25 cellular contexts compared by ENCODE assay signal in genomic region chr2:134153481-134153880, GRCh38.
DNase-seq lines count a peak whose midpoint lies in the region; ATAC-seq and TF ChIP-seq lines count a peak whose summit lies in the region.
"Had no signal": no experiment of that assay in that cellular context is flagged by ENCODE, and none has a peak within 500 bp of the region (broad histone marks: within the 10 kb centered on the region; RNA-seq: fewer than 3 reads in every experiment).

No MANE protein-coding gene starts in this region.

- H3K36me3 Mint-ChIP-seq in activated B cell treated with CpG ODN at 0.5 μM for 24 hours (ENCODE audit: low read depth), result peaks cover 32% of the 10 kb centered on the region
- peaks cover 5% of the 10 kb centered on the region; the same call in 1 of the 2 replicates for H3K36me3 Mint-ChIP-seq in WTC11

- H2BK15ac ChIP-seq in mesendoderm (replicated peaks; ENCODE audit: low read depth), result no peak overlapping the region

- H3K27ac ChIP-seq in A673 (ENCODE audit: low read depth, low read length, poor library complexity, severe bottlenecking), result no peak overlapping the region
- peak overlapping the region; percentile 73; the same call in 1 of the 2 replicates for H3K27ac ChIP-seq in KMS-11
- H3K27ac ChIP-seq in mesendoderm (ENCODE audit: low read depth, low read length), result no peak overlapping the region
- H3K27ac ChIP-seq in sigmoid colon, result no peak overlapping the region
- H3K27ac ChIP-seq in dorsolateral prefrontal cortex, result peak overlapping the region in 2 of 59 donors; percentile 9 to 30
- no peak overlapping the region for H3K27ac ChIP-seq in osteoblast (ENCODE audit: low read depth, low read length)
- H3K27ac ChIP-seq: gastroesophageal sphincter, thoracic aorta had no signal

- CTCF ChIA-PET in A673 (lab: Charles Lee), result no interaction called here
- CTCF ChIA-PET in activated B cell treated with CpG ODN at 0.5 μM for 24 hours (lab: Charles Lee), result no interaction called here
- CTCF ChIA-PET in WTC11 (lab: Charles Lee), result no interaction called here

- BruUV-seq in A673 (replicated peaks; lab: Mats Ljungman, UMichigan), result no TSS peak

- H2BK120ac ChIP-seq in mesendoderm (ENCODE audit: low read depth, low read length), result no peak overlapping the region

- H3K79me1 ChIP-seq in mesendoderm (ENCODE audit: low read length), result peaks cover 22% of the 10 kb centered on the region

- H3K9me3 ChIP-seq in A673 (ENCODE audit: low read depth, low read length, poor library complexity, severe bottlenecking) (no peaks in the 10 kb centered on the region), sigmoid colon (no peaks in the 10 kb centered on the region), osteoblast (ENCODE audit: low read depth, low read length) (no peaks in the 10 kb centered on the region)
- H3K9me3 ChIP-seq: gastroesophageal sphincter, thoracic aorta had no signal

- H3K18ac ChIP-seq in mesendoderm (ENCODE audit: low read length), result no peak overlapping the region

- H3K9ac ChIP-seq in KMS-11 (no peak overlapping the region), mesendoderm (ENCODE audit: low read length) (no peak overlapping the region)

- intact Hi-C loops in A673 (cut with micrococcal nuclease; ENCODE audit: unreplicated experiment) (no loop called here), activated B cell treated with CpG ODN at 0.5 μM for 24 hours (cut with micrococcal nuclease) (loop anchor here (5.0 kb wide), 2 partner anchors 54 to 201 kb away; no protein-coding TSS in a partner anchor), sigmoid colon (cut with DNase I) (no loop called here), dorsolateral prefrontal cortex (cut with DNase I) (no loop called here)

- H2AK5ac ChIP-seq in mesendoderm (ENCODE audit: low read length), result no peak overlapping the region

- no CpG with 5 or more reads among the region's 7 CpGs for WGBS in mesendoderm (ENCODE audit: extremely low coverage, insufficient coverage, low lambda C conversion rate)
- 45 to 77% methylated on average over 7 of the region's 7 CpGs for WGBS in sigmoid colon, 2 donors

- H3K27ac Mint-ChIP-seq in activated B cell treated with CpG ODN at 0.5 μM for 24 hours, result peak overlapping the region; percentile 53
- no peak overlapping the region; the same call in 1 of the 2 replicates for H3K27ac Mint-ChIP-seq in WTC11
- H3K27ac Mint-ChIP-seq: activated CD8-positive, alpha-beta memory T cell treated with anti-CD3 and anti-CD28 coated beads, Interleukin-2, amount 10 ng/mL, durations not matched to agents 7 days and 5 days; activated naive CD8-positive, alpha-beta T cell treated with anti-CD3 and anti-CD28 coated beads, Interleukin-2, amount 50 U/mL, for 24 hours; CD8-positive, alpha-beta T cell; nephron; stimulated activated naive CD8-positive, alpha-beta T cell treated with anti-CD3 and anti-CD28 coated beads, Interleukin-15, Interleukin-2, amounts not matched to agents 100 ng/mL and 50 ng/mL, for 24 hours had no signal

- TF ChIP-seq POLR2A in sigmoid colon (IDR thresholded peaks at IDR 0.05), result no peak

- POLR2A ChIA-PET in A673 (lab: Charles Lee; ENCODE audit: low non-redundant PET) (no interaction called here), activated B cell treated with CpG ODN at 0.5 μM for 24 hours (lab: Charles Lee) (interaction anchor here (0.7 kb wide), 1 partner anchor 19 kb away, joined by 5 read pairs; no protein-coding TSS in a partner anchor), WTC11 (lab: Charles Lee) (no interaction called here)

- H2AFZ ChIP-seq in KMS-11 (ENCODE audit: low read depth) (no peak overlapping the region), osteoblast (ENCODE audit: low read length) (no peak overlapping the region)

- H4K20me1 ChIP-seq in KMS-11 (ENCODE audit: insufficient read depth), result no peaks in the 10 kb centered on the region
- peaks cover 5% of the 10 kb centered on the region for H4K20me1 ChIP-seq in osteoblast (ENCODE audit: insufficient read depth, low read length)

- no peak for TF ChIP-seq EP300 in sigmoid colon (IDR thresholded peaks at IDR 0.05)

- peak; percentile 12 for DNase-seq in A673 (ENCODE audit: low spot score)
- DNase-seq in activated B cell treated with CpG ODN at 0.5 μM for 24 hours, result no peak
- DNase-seq in mesendoderm, result no peak
- no peak for DNase-seq in sigmoid colon
- no peak for DNase-seq in dorsolateral prefrontal cortex
- no peak for DNase-seq in WTC11 (ENCODE audit: low spot score)
- no peak for DNase-seq in osteoblast (ENCODE audit: insufficient read length, low spot score, missing footprints)
- DNase-seq: activated CD8-positive, alpha-beta memory T cell treated with anti-CD3 and anti-CD28 coated beads, Interleukin-2, amount 10 ng/mL, durations not matched to agents 7 days and 5 days; activated naive CD8-positive, alpha-beta T cell treated with anti-CD3 and anti-CD28 coated beads, Interleukin-2, amount 50 U/mL, for 24 hours; activated T-cell treated with anti-CD3 and anti-CD28 coated beads, Interleukin-2, amount 50 U/mL, for 48 hours; AML-193; caudate nucleus; CD8-positive, alpha-beta T cell; NCI-H1417 treated with DMSO at 0.1 percent for 48 hours; NCI-H2107; NCI-H510A treated with DMSO at 0.1 percent for 48 hours; SHP77 treated with DMSO at 0.1 percent for 48 hours; SW 1271; T1000 had no signal

- H3K4ac ChIP-seq in mesendoderm (ENCODE audit: low read depth, low read length), result no peak overlapping the region

- no peaks in the 10 kb centered on the region for H3K4me1 ChIP-seq in A673 (ENCODE audit: insufficient read depth, low read length, poor library complexity, severe bottlenecking)
- H3K4me1 ChIP-seq in KMS-11 (ENCODE audit: low read depth, poor library complexity, severe bottlenecking), result peaks cover 65% of the 10 kb centered on the region
- H3K4me1 ChIP-seq in mesendoderm (ENCODE audit: control insufficient read depth, low read depth, low read length), result peaks cover 7% of the 10 kb centered on the region
- H3K4me1 ChIP-seq in sigmoid colon, result peaks cover 0 to 3% (median 0%) of the 10 kb centered on the region in 4 donors
- H3K4me1 ChIP-seq in osteoblast (ENCODE audit: insufficient read depth, low read length), result no peaks in the 10 kb centered on the region

- peak overlapping the region; percentile 17 for H3K56ac ChIP-seq in mesendoderm (ENCODE audit: low read length)

- no peaks in the 10 kb centered on the region for H3K27me3 Mint-ChIP-seq in activated B cell treated with CpG ODN at 0.5 μM for 24 hours
- no peaks in the 10 kb centered on the region for H3K27me3 Mint-ChIP-seq in WTC11 (ENCODE audit: low read depth)
- H3K27me3 Mint-ChIP-seq: activated CD8-positive, alpha-beta memory T cell treated with anti-CD3 and anti-CD28 coated beads, Interleukin-2, amount 10 ng/mL, durations not matched to agents 7 days and 5 days; activated naive CD8-positive, alpha-beta T cell treated with anti-CD3 and anti-CD28 coated beads, Interleukin-2, amount 50 U/mL, for 24 hours; stimulated activated naive CD8-positive, alpha-beta T cell treated with anti-CD3 and anti-CD28 coated beads, Interleukin-15, Interleukin-2, amounts not matched to agents 100 ng/mL and 50 ng/mL, for 24 hours had no signal

- ATAC-seq in activated B cell treated with CpG ODN at 0.5 μM for 24 hours (ENCODE audit: low read depth), result no peak
- no peak for ATAC-seq in WTC11
- ATAC-seq: activated CD8-positive, alpha-beta memory T cell treated with anti-CD3 and anti-CD28 coated beads, Interleukin-2, amount 10 ng/mL, durations not matched to agents 7 days and 5 days; activated naive CD8-positive, alpha-beta T cell treated with anti-CD3 and anti-CD28 coated beads, Interleukin-2, amount 50 U/mL, for 24 hours; CD8-positive, alpha-beta T cell; Panc1 had no signal

- H2BK5ac ChIP-seq in mesendoderm (ENCODE audit: low read length), result no peak overlapping the region

- H3K27me3 ChIP-seq in A673 (replicated peaks; ENCODE audit: insufficient read depth, low read depth, low read length, poor library complexity) (no peaks in the 10 kb centered on the region), KMS-11 (ENCODE audit: insufficient read depth, low read depth) (no peaks in the 10 kb centered on the region), mesendoderm (ENCODE audit: insufficient read depth, low read length, poor library complexity) (no peaks in the 10 kb centered on the region), sigmoid colon (no peaks in the 10 kb centered on the region), dorsolateral prefrontal cortex (no peaks in the 10 kb centered on the region), osteoblast (ENCODE audit: insufficient read depth, low read length) (no peaks in the 10 kb centered on the region)
- H3K27me3 ChIP-seq: gastroesophageal sphincter had no signal

- H4K8ac ChIP-seq in mesendoderm (ENCODE audit: low read depth, low read length), result no peak overlapping the region

- H3K4me1 Mint-ChIP-seq in activated B cell treated with CpG ODN at 0.5 μM for 24 hours (peaks cover 85% of the 10 kb centered on the region), WTC11 (peaks cover 39% of the 10 kb centered on the region)
- H3K4me1 Mint-ChIP-seq: activated CD8-positive, alpha-beta memory T cell treated with anti-CD3 and anti-CD28 coated beads, Interleukin-2, amount 10 ng/mL, durations not matched to agents 7 days and 5 days had no signal

- H3K79me2 ChIP-seq in KMS-11 (ENCODE audit: insufficient read depth, low read depth), result peaks cover 55% of the 10 kb centered on the region; the same call in 1 of the 2 replicates
- H3K79me2 ChIP-seq in mesendoderm (ENCODE audit: control insufficient read depth, insufficient read depth, low read length), result peaks cover 14% of the 10 kb centered on the region
- peaks cover 12% of the 10 kb centered on the region for H3K79me2 ChIP-seq in osteoblast (ENCODE audit: insufficient read depth, low read length)

- H3K36me3 ChIP-seq in A673 (ENCODE audit: insufficient read depth, low read length, poor library complexity, severe bottlenecking) (no peaks in the 10 kb centered on the region), KMS-11 (ENCODE audit: insufficient read depth) (no peaks in the 10 kb centered on the region), mesendoderm (ENCODE audit: control insufficient read depth, insufficient read depth, low read length) (no peaks in the 10 kb centered on the region), sigmoid colon (no peaks in the 10 kb centered on the region), osteoblast (ENCODE audit: insufficient read depth, low read length) (no peaks in the 10 kb centered on the region)
- H3K36me3 ChIP-seq: gastroesophageal sphincter, thoracic aorta had no signal

- H3K4me3 ChIP-seq in A673 (ENCODE audit: low read depth, low read length, poor library complexity, severe bottlenecking) (no peak overlapping the region), KMS-11 (IDR thresholded peaks at IDR 0.05; ENCODE audit: insufficient read depth, low read depth, low read length) (no peak overlapping the region), mesendoderm (ENCODE audit: low read length) (no peak overlapping the region), sigmoid colon (no peak overlapping the region), dorsolateral prefrontal cortex (no peak overlapping the region), osteoblast (ENCODE audit: insufficient read depth, low read length) (no peak overlapping the region)
- H3K4me3 ChIP-seq: gastroesophageal sphincter, thoracic aorta had no signal

- no peak overlapping the region for H3K23ac ChIP-seq in mesendoderm (ENCODE audit: low read length)

- TF ChIP-seq CTCF in A673 (conservative IDR thresholded peaks at IDR 0.05; ENCODE audit: low read depth, low read length) (no peak), KMS-11 (conservative IDR thresholded peaks at IDR 0.05; ENCODE audit: low read depth, low read length) (no peak), activated B cell treated with CpG ODN at 0.5 μM for 24 hours (IDR thresholded peaks at IDR 0.05) (no peak), sigmoid colon (IDR thresholded peaks at IDR 0.05) (no peak), dorsolateral prefrontal cortex (IDR thresholded peaks at IDR 0.05 in 54 of 56, conservative IDR thresholded peaks at IDR 0.05 in 2 of 56; ENCODE audit: low read depth in 1 of 56, partially characterized antibody in 56 of 56) (no peak), WTC11 (IDR thresholded peaks at IDR 0.05) (no peak), osteoblast (IDR thresholded peaks at IDR 0.05; ENCODE audit: extremely low read depth, low read depth, low read length) (no peak)

- H3K9me3 Mint-ChIP-seq in activated B cell treated with CpG ODN at 0.5 μM for 24 hours, result no peaks in the 10 kb centered on the region
- no peaks in the 10 kb centered on the region; the same call in 1 of the 2 replicates for H3K9me3 Mint-ChIP-seq in WTC11
- H3K9me3 Mint-ChIP-seq: activated naive CD8-positive, alpha-beta T cell treated with anti-CD3 and anti-CD28 coated beads, Interleukin-2, amount 50 U/mL, for 24 hours; CD8-positive, alpha-beta T cell; nephron; stimulated activated naive CD8-positive, alpha-beta T cell treated with anti-CD3 and anti-CD28 coated beads, Interleukin-15, Interleukin-2, amounts not matched to agents 100 ng/mL and 50 ng/mL, for 24 hours had no signal

- H3K4me3 Mint-ChIP-seq in activated B cell treated with CpG ODN at 0.5 μM for 24 hours (no peak overlapping the region), WTC11 (no peak overlapping the region)
- H3K4me3 Mint-ChIP-seq: activated CD8-positive, alpha-beta memory T cell treated with anti-CD3 and anti-CD28 coated beads, Interleukin-2, amount 10 ng/mL, durations not matched to agents 7 days and 5 days; activated naive CD8-positive, alpha-beta T cell treated with anti-CD3 and anti-CD28 coated beads, Interleukin-2, amount 50 U/mL, for 24 hours; CD8-positive, alpha-beta T cell; nephron; stimulated activated naive CD8-positive, alpha-beta T cell treated with anti-CD3 and anti-CD28 coated beads, Interleukin-15, Interleukin-2, amounts not matched to agents 100 ng/mL and 50 ng/mL, for 24 hours had no signal

- H4K5ac ChIP-seq in mesendoderm (ENCODE audit: low read length), result no peak overlapping the region

- peak overlapping the region; percentile 91 for H3K4me2 ChIP-seq in KMS-11
- H3K4me2 ChIP-seq in mesendoderm (ENCODE audit: low read length), result no peak overlapping the region
- H3K4me2 ChIP-seq in osteoblast (ENCODE audit: insufficient read depth, low read length), result no peak overlapping the region
